ENCODE assay signal across 12 cellular contexts in genomic region chr12:94263905-94264655, GRCh38.
DNase-seq lines count a peak whose midpoint lies in the region; ATAC-seq and TF ChIP-seq lines count a peak whose summit lies in the region.
"Had no signal": no experiment of that assay in that cellular context is flagged by ENCODE, and none has a peak within 500 bp of the region (broad histone marks: within the 10 kb centered on the region; RNA-seq: fewer than 3 reads in every experiment).

No MANE protein-coding gene starts in this region.

- TF ChIP-seq POLR2A in lower leg skin (IDR thresholded peaks at IDR 0.05) = no peak

- no peak overlapping the region for H3K18ac ChIP-seq in trophoblast cell (ENCODE audit: low read length)

- no peaks in the 10 kb centered on the region for H3K27me3 Mint-ChIP-seq in effector memory CD8-positive, alpha-beta T cell

- H3K4me3 ChIP-seq in HUES64 (ENCODE audit: low read length) (no peak overlapping the region), trophoblast cell (ENCODE audit: low read depth, low read length) (no peak overlapping the region), lower leg skin (ENCODE audit: low read depth, poor library complexity, severe bottlenecking) (no peak overlapping the region)

- peaks cover 27 to 30% of the 10 kb centered on the region in 2 donors for H3K4me1 Mint-ChIP-seq in effector memory CD8-positive, alpha-beta T cell (ENCODE audit: low read depth in 2 of 2)

- H3K9ac ChIP-seq in HUES64 (ENCODE audit: low read depth, low read length) (no peak overlapping the region), trophoblast cell (ENCODE audit: low read length) (no peak overlapping the region)
- H3K9ac ChIP-seq: parathyroid adenoma had no signal

- no peak overlapping the region for H3K23ac ChIP-seq in trophoblast cell (ENCODE audit: low read length)

- no peak overlapping the region for H2BK5ac ChIP-seq in trophoblast cell (ENCODE audit: low read depth, low read length, poor library complexity)

- peak overlapping the region; percentile 13 for H4K12ac ChIP-seq in trophoblast cell (ENCODE audit: low read depth, low read length)

- H3K14ac ChIP-seq in trophoblast cell (ENCODE audit: low read length) = peak overlapping the region; percentile 35

- H3K4me3 Mint-ChIP-seq in effector memory CD8-positive, alpha-beta T cell = peak overlapping the region; percentile 89 to 93

- peak overlapping the region; percentile 97 to 99 for H3K27ac Mint-ChIP-seq in effector memory CD8-positive, alpha-beta T cell

- intact Hi-C loops in lower leg skin (cut with DNase I; ENCODE audit: low total_unique reads) = no loop called here

- H3K79me1 ChIP-seq in trophoblast cell (ENCODE audit: low read length) = peaks cover 5% of the 10 kb centered on the region

- H3K27me3 ChIP-seq in HUES64 (ENCODE audit: insufficient read depth, low read length) = no peaks in the 10 kb centered on the region
- no peaks in the 10 kb centered on the region for H3K27me3 ChIP-seq in trophoblast cell (ENCODE audit: insufficient read depth, low read length)

- H3K4me1 ChIP-seq in HUES64 (ENCODE audit: insufficient read depth, low read length) (peaks cover 54% of the 10 kb centered on the region), trophoblast cell (ENCODE audit: control insufficient read depth in 1 of 2, insufficient read depth in 2 of 2, low read length in 2 of 2) (peaks cover 14 to 21% of the 10 kb centered on the region in 2 experiments)
- H3K4me1 ChIP-seq: parathyroid adenoma had no signal

- H3K36me3 ChIP-seq in HUES64 (ENCODE audit: insufficient read depth, low read length) (no peaks in the 10 kb centered on the region), trophoblast cell (ENCODE audit: control insufficient read depth in 1 of 2, insufficient read depth in 2 of 2, low read length in 2 of 2) (no peaks in the 10 kb centered on the region)

- H3K27ac ChIP-seq in HUES64 (ENCODE audit: low read depth, low read length) = peak overlapping the region; percentile 59
- H3K27ac ChIP-seq in trophoblast cell (ENCODE audit: low read depth, low read length) = peak overlapping the region; percentile 5
- H3K27ac ChIP-seq: 22Rv1, parathyroid adenoma had no signal

- H2AK5ac ChIP-seq in trophoblast cell (ENCODE audit: low read length) = no peak overlapping the region

- H3K4me2 ChIP-seq in trophoblast cell (ENCODE audit: low read length) = no peak overlapping the region

- no peaks in the 10 kb centered on the region for H3K9me3 Mint-ChIP-seq in effector memory CD8-positive, alpha-beta T cell

- H3K79me2 ChIP-seq in trophoblast cell (ENCODE audit: control insufficient read depth, insufficient read depth, low read length, poor library complexity) = no peaks in the 10 kb centered on the region
- H3K79me2 ChIP-seq: parathyroid adenoma had no signal

- peak; percentile 44 for DNase-seq in DMS53 (lab: John Stamatoyannopoulos, UW)
- no peak for DNase-seq in DMS53 treated with DMSO at 0.1 percent for 48 hours (lab: John Stamatoyannopoulos, UW; ENCODE audit: unreplicated experiment)
- DNase-seq in effector memory CD8-positive, alpha-beta T cell = no peak
- DNase-seq in trophoblast cell = no peak
- no peak for DNase-seq in lower leg skin (ENCODE audit: low spot score in 2 of 2)
- no peak for DNase-seq in cortex of kidney (lab: John Stamatoyannopoulos, UW)
- DNase-seq: activated CD4-positive, alpha-beta T cell treated with anti-CD3 and anti-CD28 coated beads for 4 hours; PC-3 had no signal

- 61% methylated on average over 20 of the region's 21 CpGs for WGBS in HUES64
- no CpG with 5 or more reads among the region's 21 CpGs for WGBS in trophoblast cell (ENCODE audit: extremely low coverage, insufficient coverage, insufficient read length)
- whole genome bisulfite sequencing in lower leg skin, 2 donors = 78 to 81% methylated on average over 21 of the region's 21 CpGs

- no peak for ATAC-seq in effector memory CD8-positive, alpha-beta T cell (replicated peaks)
- no peak for ATAC-seq in GM21825 (IDR thresholded peaks at IDR 0.05; ENCODE audit: unreplicated experiment)
- ATAC-seq: PC-3 had no signal

- H3K36me3 Mint-ChIP-seq in effector memory CD8-positive, alpha-beta T cell (ENCODE audit: insufficient read depth) = peaks cover 36% of the 10 kb centered on the region

- H3K9me3 ChIP-seq in HUES64 (ENCODE audit: insufficient read depth, low read depth, low read length) = no peaks in the 10 kb centered on the region
- H3K9me3 ChIP-seq in trophoblast cell (ENCODE audit: insufficient read depth, low read depth, low read length) = peaks cover 3% of the 10 kb centered on the region

- H4K91ac ChIP-seq in trophoblast cell (ENCODE audit: low read depth, low read length) = peak overlapping the region; percentile 25

- H3K4ac ChIP-seq in trophoblast cell (ENCODE audit: low read depth, low read length) = no peak overlapping the region

- H2BK12ac ChIP-seq in trophoblast cell (ENCODE audit: low read length) = no peak overlapping the region

- H2AFZ ChIP-seq in trophoblast cell (ENCODE audit: insufficient read depth, low read length, poor library complexity) = no peak overlapping the region
- H2AFZ ChIP-seq: parathyroid adenoma had no signal

- no peak overlapping the region for H2BK120ac ChIP-seq in trophoblast cell (ENCODE audit: insufficient read depth, low read length, poor library complexity)

- no peak overlapping the region for H4K8ac ChIP-seq in trophoblast cell (ENCODE audit: low read depth, low read length)

- TF ChIP-seq CTCF in lower leg skin (IDR thresholded peaks at IDR 0.05) = no peak
